In the genomic region with DNA sequence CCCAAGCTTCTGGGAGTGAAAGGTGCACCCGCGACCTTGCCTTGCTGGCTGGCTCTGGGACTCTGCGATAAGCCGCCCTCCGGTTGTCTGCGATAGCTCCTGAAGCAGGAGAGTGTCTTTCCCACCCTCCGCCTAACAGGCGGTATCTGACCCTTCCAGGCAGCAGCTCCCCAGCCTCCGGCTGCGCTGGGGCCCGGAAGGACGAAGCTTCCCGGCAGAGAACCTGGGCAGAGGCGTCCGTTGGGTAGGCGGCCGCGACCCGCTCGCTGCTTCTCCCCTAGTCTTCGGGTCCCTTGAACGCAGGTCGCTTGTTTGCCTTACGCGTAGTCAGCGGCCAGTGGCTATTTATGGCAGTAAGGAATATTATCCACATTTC, we compare ENCODE assay signal across 8 cellular contexts. TPM values are rescaled to one million over a fixed set of nuclear protein-coding genes. Genes with fewer than 3 reads are reported as not detected.
DNase-seq lines count a peak whose midpoint lies in the region; ATAC-seq and TF ChIP-seq lines count a peak whose summit lies in the region.

No MANE protein-coding gene starts in this region.

- peak overlapping the region; percentile 76 to 87 (median 77) for H3K4me3 ChIP-seq in liver (ENCODE audit: low read depth in 1 of 3, low read length in 3 of 3)
- H3K4me3 ChIP-seq in testis, result peak overlapping the region; percentile 82 to 86

- peak overlapping the region; percentile 90 for H3K4me3 Mint-ChIP-seq in activated T-cell treated with anti-CD3 and anti-CD28 coated beads, Interleukin-2, amount 50 U/mL, for 24 hours

- TF ChIP-seq CTCF in liver (IDR thresholded peaks at IDR 0.05; ENCODE audit: low read depth, low read length, missing input control), result no peak
- TF ChIP-seq CTCF in testis (IDR thresholded peaks at IDR 0.05), result no peak

- peak; percentile 30 for ATAC-seq in HG02840 (IDR thresholded peaks at IDR 0.05; ENCODE audit: low FRiP score, unreplicated experiment)

- H3K9me3 ChIP-seq in liver (ENCODE audit: control insufficient read depth in 4 of 4, low read length in 3 of 4), result no peaks in the 10 kb centered on the region
- H3K9me3 ChIP-seq in testis, result no peaks in the 10 kb centered on the region

- H3K4me1 ChIP-seq in liver (ENCODE audit: control insufficient read depth in 4 of 4, insufficient read depth in 4 of 4, low read length in 3 of 4) (peaks cover 4 to 18% (median 9%) of the 10 kb centered on the region in 4 donors), testis (peaks cover 8% of the 10 kb centered on the region)

- no peak for TF ChIP-seq RAD21 in liver (IDR thresholded peaks at IDR 0.05)

- H3K36me3 ChIP-seq in liver (ENCODE audit: control insufficient read depth in 4 of 4, insufficient read depth in 3 of 4, low read depth in 1 of 4, low read length in 3 of 4), result peaks cover 0 to 3% (median 0%) of the 10 kb centered on the region in 4 donors
- no peaks in the 10 kb centered on the region for H3K36me3 ChIP-seq in testis (ENCODE audit: low read depth, missing control alignments)

- DNase-seq in activated T-cell treated with anti-CD3 and anti-CD28 coated beads, Interleukin-2, amount 50 U/mL, for 24 hours, result no peak
- no peak for DNase-seq in activated T-cell treated with anti-CD3 and anti-CD28 coated beads, Interleukin-2, amount 50 U/mL, for 48 hours
- DNase-seq in NCI-H345 (lab: John Stamatoyannopoulos, UW) (peak; percentile 58), caudate nucleus (lab: John Stamatoyannopoulos, UW) (peak in 14 of 61 donors; percentile 31 to 78 (median 53)), testis (no peak), SK-N-DZ (ENCODE audit: low spot score) (no peak)

- TF ChIP-seq POLR2A in testis (IDR thresholded peaks at IDR 0.05), result no peak

- peak overlapping the region; percentile 99 for H3K27ac Mint-ChIP-seq in activated T-cell treated with anti-CD3 and anti-CD28 coated beads, Interleukin-2, amount 50 U/mL, for 24 hours

- peaks cover 2% of the 10 kb centered on the region for H3K9me3 Mint-ChIP-seq in activated T-cell treated with anti-CD3 and anti-CD28 coated beads, Interleukin-2, amount 50 U/mL, for 24 hours

- 6% methylated on average over 26 of the region's 26 CpGs for WGBS in liver
- WGBS in testis, 2 donors, result 5 to 21% methylated on average over 5 to 23 of the region's 26 CpGs

- peaks cover 84% of the 10 kb centered on the region for H3K36me3 Mint-ChIP-seq in activated T-cell treated with anti-CD3 and anti-CD28 coated beads, Interleukin-2, amount 50 U/mL, for 24 hours (ENCODE audit: low read depth)

- H3K4me1 Mint-ChIP-seq in activated T-cell treated with anti-CD3 and anti-CD28 coated beads, Interleukin-2, amount 50 U/mL, for 24 hours (ENCODE audit: low read depth), result peaks cover 62% of the 10 kb centered on the region

- H3K27me3 ChIP-seq in liver (ENCODE audit: control insufficient read depth in 4 of 4, insufficient read depth in 4 of 4, low read length in 3 of 4) (no peaks in the 10 kb centered on the region), testis (no peaks in the 10 kb centered on the region)

- intact Hi-C loops in testis (cut with DNase I; ENCODE audit: low total_unique reads), result no loop called here

- H3K27ac ChIP-seq in caudate nucleus (ENCODE audit: low read depth, low read length), result peak overlapping the region; percentile 87
- peak overlapping the region; percentile 99 to 100 for H3K27ac ChIP-seq in liver (ENCODE audit: low read depth in 1 of 2, low read length in 2 of 2)
- peak overlapping the region; percentile 96 to 98 for H3K27ac ChIP-seq in testis

- peak overlapping the region; percentile 77 to 94 for H3K9ac ChIP-seq in liver (ENCODE audit: low read depth in 1 of 2, low read length in 2 of 2)

- no peaks in the 10 kb centered on the region for H3K27me3 Mint-ChIP-seq in activated T-cell treated with anti-CD3 and anti-CD28 coated beads, Interleukin-2, amount 50 U/mL, for 24 hours

TF ChIP-seq in liver, 16 proteins besides CTCF, POLR2A, EP300 and RAD21:
- TF ChIP-seq NR2F2 (IDR thresholded peaks at IDR 0.05) (no peak), HNF4G (IDR thresholded peaks at IDR 0.05) (no peak), JUND (IDR thresholded peaks at IDR 0.05) (no peak), SP1 (IDR thresholded peaks at IDR 0.05) (no peak), FOXA1 (IDR thresholded peaks at IDR 0.05) (no peak), TAF1 (conservative IDR thresholded peaks at IDR 0.05) (no peak), RXRA (IDR thresholded peaks at IDR 0.05) (no peak), HNF4A (conservative IDR thresholded peaks at IDR 0.05) (no peak)
- TF ChIP-seq, protein P1, sequence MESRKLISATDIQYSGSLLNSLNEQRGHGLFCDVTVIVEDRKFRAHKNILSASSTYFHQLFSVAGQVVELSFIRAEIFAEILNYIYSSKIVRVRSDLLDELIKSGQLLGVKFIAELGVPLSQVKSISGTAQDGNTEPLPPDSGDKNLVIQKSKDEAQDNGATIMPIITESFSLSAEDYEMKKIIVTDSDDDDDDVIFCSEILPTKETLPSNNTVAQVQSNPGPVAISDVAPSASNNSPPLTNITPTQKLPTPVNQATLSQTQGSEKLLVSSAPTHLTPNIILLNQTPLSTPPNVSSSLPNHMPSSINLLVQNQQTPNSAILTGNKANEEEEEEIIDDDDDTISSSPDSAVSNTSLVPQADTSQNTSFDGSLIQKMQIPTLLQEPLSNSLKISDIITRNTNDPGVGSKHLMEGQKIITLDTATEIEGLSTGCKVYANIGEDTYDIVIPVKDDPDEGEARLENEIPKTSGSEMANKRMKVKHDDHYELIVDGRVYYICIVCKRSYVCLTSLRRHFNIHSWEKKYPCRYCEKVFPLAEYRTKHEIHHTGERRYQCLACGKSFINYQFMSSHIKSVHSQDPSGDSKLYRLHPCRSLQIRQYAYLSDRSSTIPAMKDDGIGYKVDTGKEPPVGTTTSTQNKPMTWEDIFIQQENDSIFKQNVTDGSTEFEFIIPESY (IDR thresholded peaks at IDR 0.05), result no peak
- TF ChIP-seq, protein P2, sequence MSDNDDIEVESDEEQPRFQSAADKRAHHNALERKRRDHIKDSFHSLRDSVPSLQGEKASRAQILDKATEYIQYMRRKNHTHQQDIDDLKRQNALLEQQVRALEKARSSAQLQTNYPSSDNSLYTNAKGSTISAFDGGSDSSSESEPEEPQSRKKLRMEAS (IDR thresholded peaks at IDR 0.05), result no peak
- TF ChIP-seq, protein P3, sequence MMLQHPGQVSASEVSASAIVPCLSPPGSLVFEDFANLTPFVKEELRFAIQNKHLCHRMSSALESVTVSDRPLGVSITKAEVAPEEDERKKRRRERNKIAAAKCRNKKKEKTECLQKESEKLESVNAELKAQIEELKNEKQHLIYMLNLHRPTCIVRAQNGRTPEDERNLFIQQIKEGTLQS (IDR thresholded peaks at IDR 0.05), result no peak
- TF ChIP-seq, protein P4, sequence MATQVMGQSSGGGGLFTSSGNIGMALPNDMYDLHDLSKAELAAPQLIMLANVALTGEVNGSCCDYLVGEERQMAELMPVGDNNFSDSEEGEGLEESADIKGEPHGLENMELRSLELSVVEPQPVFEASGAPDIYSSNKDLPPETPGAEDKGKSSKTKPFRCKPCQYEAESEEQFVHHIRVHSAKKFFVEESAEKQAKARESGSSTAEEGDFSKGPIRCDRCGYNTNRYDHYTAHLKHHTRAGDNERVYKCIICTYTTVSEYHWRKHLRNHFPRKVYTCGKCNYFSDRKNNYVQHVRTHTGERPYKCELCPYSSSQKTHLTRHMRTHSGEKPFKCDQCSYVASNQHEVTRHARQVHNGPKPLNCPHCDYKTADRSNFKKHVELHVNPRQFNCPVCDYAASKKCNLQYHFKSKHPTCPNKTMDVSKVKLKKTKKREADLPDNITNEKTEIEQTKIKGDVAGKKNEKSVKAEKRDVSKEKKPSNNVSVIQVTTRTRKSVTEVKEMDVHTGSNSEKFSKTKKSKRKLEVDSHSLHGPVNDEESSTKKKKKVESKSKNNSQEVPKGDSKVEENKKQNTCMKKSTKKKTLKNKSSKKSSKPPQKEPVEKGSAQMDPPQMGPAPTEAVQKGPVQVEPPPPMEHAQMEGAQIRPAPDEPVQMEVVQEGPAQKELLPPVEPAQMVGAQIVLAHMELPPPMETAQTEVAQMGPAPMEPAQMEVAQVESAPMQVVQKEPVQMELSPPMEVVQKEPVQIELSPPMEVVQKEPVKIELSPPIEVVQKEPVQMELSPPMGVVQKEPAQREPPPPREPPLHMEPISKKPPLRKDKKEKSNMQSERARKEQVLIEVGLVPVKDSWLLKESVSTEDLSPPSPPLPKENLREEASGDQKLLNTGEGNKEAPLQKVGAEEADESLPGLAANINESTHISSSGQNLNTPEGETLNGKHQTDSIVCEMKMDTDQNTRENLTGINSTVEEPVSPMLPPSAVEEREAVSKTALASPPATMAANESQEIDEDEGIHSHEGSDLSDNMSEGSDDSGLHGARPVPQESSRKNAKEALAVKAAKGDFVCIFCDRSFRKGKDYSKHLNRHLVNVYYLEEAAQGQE (IDR thresholded peaks at IDR 0.05), result no peak

RNA-seq across cellular contexts. Expression of a gene that starts 0.4 kb away (rescaled TPM):
- total RNA-seq in liver (10 to 100 TPM; 22.6 to 45.8 TPM), testis (10 to 100 TPM; 38.0 to 43.4 TPM)
- polyA plus RNA-seq in liver (1 to 10 TPM; 8.5 to 9.6 TPM), testis (ENCODE audit: insufficient read depth, low read depth, low replicate concordance) (49.8 TPM)
- 3.7 and 6.0 TPM in 2 replicates for polyA plus RNA-seq in SK-N-DZ (2014; cell fraction: cytosol; rRNA removed)
- 2.3 and 8.2 TPM in 2 replicates for polyA plus RNA-seq in SK-N-DZ (2014; cell fraction: nucleus; rRNA removed)

RNA-seq across cellular contexts. Expression of a gene that starts 35.8 kb away (rescaled TPM):
- total RNA-seq in liver, result 10 to 100 TPM in 1 of 2 donors, 1 to 10 TPM in 1; 8.3 to 11.6 TPM
- polyA plus RNA-seq in liver, result 1 to 10 TPM; 7.4 to 8.9 TPM
- 1 to 10 TPM; 3.1 to 5.9 TPM for total RNA-seq in testis
- 3.1 TPM for polyA plus RNA-seq in testis (ENCODE audit: insufficient read depth, low read depth, low replicate concordance)
- polyA plus RNA-seq in SK-N-DZ (2014; cell fraction: cytosol; rRNA removed), result 2.2 and 2.5 TPM in 2 replicates
- polyA plus RNA-seq in SK-N-DZ (2014; cell fraction: nucleus; rRNA removed), result 0.96 and 1.3 TPM in 2 replicates
